ENCODE assay signal across 8 cellular contexts in genomic region chr4:109701566-109702399, GRCh38. TPM values are rescaled to one million over a fixed set of nuclear protein-coding genes. Genes with fewer than 3 reads are reported as not detected.
DNase-seq lines count a peak whose midpoint lies in the region; ATAC-seq, FAIRE-seq and TF ChIP-seq lines count a peak whose summit lies in the region.

No MANE protein-coding gene starts in this region.

- peak; percentile 23 for DNase-seq in DMS79 (lab: John Stamatoyannopoulos, UW)
- DNase-seq in HT-29 (ENCODE audit: low spot score), result peak; percentile 24
- DNase-seq in astrocyte (ENCODE audit: low read depth), result no peak
- peak; percentile 25 for DNase-seq in HepG2 (ENCODE audit: low spot score)
- DNase-seq in type B pancreatic cell (ENCODE audit: extremely low spot score, unreplicated experiment), result no peak
- DNase-seq in D341Med (ENCODE audit: low spot score), result no peak
- no peak for DNase-seq in stimulated activated CD4-positive, alpha-beta T cell treated with anti-CD3 and anti-CD28 coated beads, Interleukin-12 subunit alpha, Interleukin-12 subunit beta, amount 100 ng/mL, for 4 hours

- H3K27ac ChIP-seq in astrocyte (ENCODE audit: low read depth, low read length) (peak overlapping the region; percentile 57), HepG2 (ENCODE audit: extremely low read length, insufficient read depth, low read length) (peak overlapping the region; percentile 68)

- ATAC-seq in HepG2 (peak; percentile 67), GM19328 (IDR thresholded peaks at IDR 0.05; ENCODE audit: unreplicated experiment) (no peak)

- H3K4me3 Mint-ChIP-seq in astrocyte (ENCODE audit: unreplicated experiment) (peak overlapping the region; percentile 93), type B pancreatic cell (peak overlapping the region; percentile 96)

- H3K36me3 Mint-ChIP-seq in astrocyte (ENCODE audit: low read depth, unreplicated experiment), result peaks cover 4% of the 10 kb centered on the region
- H3K36me3 Mint-ChIP-seq in type B pancreatic cell, result peaks cover 20% of the 10 kb centered on the region

- WGBS in HepG2 (ENCODE audit: low lambda C conversion rate), result 6% methylated on average over 18 of the region's 21 CpGs

- peak overlapping the region; percentile 82 for H3K4me3 ChIP-seq in astrocyte (ENCODE audit: insufficient read depth, low read depth, low read length)
- peak overlapping the region; percentile 69 to 76 (median 69) for H3K4me3 ChIP-seq in HepG2 (replicated peaks in 1 of 3; ENCODE audit: insufficient read depth in 1 of 3, low read depth in 2 of 3, low read length in 3 of 3)

- intact Hi-C loops in HepG2 (cut with micrococcal nuclease; ENCODE audit: unreplicated experiment), result loop anchor here (5.0 kb wide), 2 partner anchors 116 to 276 kb away; partner anchors contain the start of gene GAR1

- BruUV-seq in HepG2 (replicated peaks; lab: Mats Ljungman, UMichigan), result TSS peak; percentile 48

- H4K20me1 ChIP-seq in astrocyte (ENCODE audit: insufficient read depth, low read length), result no peaks in the 10 kb centered on the region
- H4K20me1 ChIP-seq in HepG2 (ENCODE audit: insufficient read depth, low read length), result no peaks in the 10 kb centered on the region

- POLR2A ChIA-PET in HepG2 (lab: Yijun Ruan, JAX), result no interaction called here

- TF ChIP-seq POLR2A in HepG2 (IDR thresholded peaks at IDR 0.05; ENCODE audit: insufficient read depth in 1 of 2, low read depth in 2 of 2, low read length in 2 of 2), result 0 out of 4 replicates have a peak, but pooled peaks of 1 of the 2 experiments have one; percentile 25

- TF ChIP-seq EP300 in HepG2 (IDR thresholded peaks at IDR 0.05; ENCODE audit: low read depth in 2 of 2, low read length in 2 of 2) (no peak), HepG2 (CRISPR knock-in tag; IDR thresholded peaks at IDR 0.05; ENCODE audit: borderline replicate concordance) (no peak)

- H2AFZ ChIP-seq in astrocyte (ENCODE audit: low read depth, low read length) (peak overlapping the region; percentile 94), HepG2 (ENCODE audit: low read length) (no peak overlapping the region)

- TF ChIP-seq RAD21 in HepG2 (CRISPR knock-in tag; IDR thresholded peaks at IDR 0.05), result no peak

- H3K4me1 ChIP-seq in astrocyte (ENCODE audit: insufficient read depth, low read length), result no peaks in the 10 kb centered on the region
- peaks cover 37% of the 10 kb centered on the region for H3K4me1 ChIP-seq in HepG2 (ENCODE audit: insufficient read depth, low read length)

- no peak for TF ChIP-seq CTCF in astrocyte (IDR thresholded peaks at IDR 0.05; ENCODE audit: insufficient read depth, low read depth, low read length)
- no peak for TF ChIP-seq CTCF in HepG2 (CRISPR knock-in tag; IDR thresholded peaks at IDR 0.05)
- TF ChIP-seq CTCF in type B pancreatic cell (conservative IDR thresholded peaks at IDR 0.05), result no peak

- no peaks in the 10 kb centered on the region for H3K27me3 Mint-ChIP-seq in astrocyte (ENCODE audit: low read depth, unreplicated experiment)
- no peaks in the 10 kb centered on the region for H3K27me3 Mint-ChIP-seq in type B pancreatic cell

- H3K9ac ChIP-seq in astrocyte (ENCODE audit: low read length) (peak overlapping the region; percentile 81), HepG2 (ENCODE audit: insufficient read depth, low read depth, low read length) (peak overlapping the region; percentile 72)

- FAIRE-seq in astrocyte (lab: Jason Lieb, UNC) (no peak), HepG2 (lab: Jason Lieb, UNC) (no peak)

- H3K36me3 ChIP-seq in astrocyte (ENCODE audit: insufficient read depth, low read length) (no peaks in the 10 kb centered on the region), HepG2 (replicated peaks in 1 of 2; ENCODE audit: control insufficient read depth in 1 of 2, insufficient read depth in 2 of 2, low read length in 2 of 2) (peaks cover 0 to 5% of the 10 kb centered on the region in 2 experiments; a peak in 1 of 5 replicates)

- H3K79me2 ChIP-seq in astrocyte (ENCODE audit: insufficient read depth, low read length), result peaks cover 28% of the 10 kb centered on the region
- H3K79me2 ChIP-seq in HepG2 (ENCODE audit: insufficient read depth, low read length), result peaks cover 6% of the 10 kb centered on the region

- H3K27me3 ChIP-seq in astrocyte (ENCODE audit: insufficient read depth, low read length) (no peaks in the 10 kb centered on the region), HepG2 (ENCODE audit: control insufficient read depth in 1 of 2, insufficient read depth in 2 of 2, low read length in 2 of 2) (no peaks in the 10 kb centered on the region)

- H3K27ac Mint-ChIP-seq in astrocyte (ENCODE audit: unreplicated experiment) (peak overlapping the region; percentile 76), type B pancreatic cell (peak overlapping the region; percentile 92)

- in situ Hi-C loops in HepG2 (cut with HindIII; ENCODE audit: extremely low pct_ligation_motif_present, low pct_unique_long_range_greater_than_20kb), result no loop called here

- no peaks in the 10 kb centered on the region for H3K9me3 ChIP-seq in astrocyte (ENCODE audit: insufficient read depth, low read depth, low read length)
- no peaks in the 10 kb centered on the region for H3K9me3 ChIP-seq in HepG2 (ENCODE audit: low read length)

- H3K4me1 Mint-ChIP-seq in astrocyte (ENCODE audit: low read depth, unreplicated experiment) (peaks cover 6% of the 10 kb centered on the region), type B pancreatic cell (ENCODE audit: unreplicated experiment) (peaks cover 31% of the 10 kb centered on the region)

- no peaks in the 10 kb centered on the region for H3K9me3 Mint-ChIP-seq in astrocyte (ENCODE audit: unreplicated experiment)
- no peaks in the 10 kb centered on the region for H3K9me3 Mint-ChIP-seq in type B pancreatic cell

- CTCF ChIA-PET in HepG2 (lab: Yijun Ruan, JAX; ENCODE audit: low intra/inter-chr PET ratio, low total read pairs), result no interaction called here

- H3K4me2 ChIP-seq in astrocyte (ENCODE audit: low read length) (peak overlapping the region; percentile 97), HepG2 (ENCODE audit: low read depth, low read length) (peak overlapping the region; percentile 74)

RNA-seq across cellular contexts. Expression of gene CASP6, which starts 1.5 kb away (rescaled TPM):
- total RNA-seq in HT-29 (2014; rRNA removed; shearing (Covaris generic)), result 21.7 and 27.0 TPM in 2 replicates
- total RNA-seq in astrocyte, result 20.6 and 25.2 TPM in 2 replicates
- total RNA-seq in HepG2 (2016; rRNA removed; fragmentation: Illumina TruSeq; extraction: Trizol), result 34.6 and 42.4 TPM in 2 replicates
- 5.4 and 5.6 TPM in 2 replicates for total RNA-seq in HepG2 (2016; cell fraction: cytosol; rRNA removed; fragmentation: Illumina TruSeq; extraction: Trizol; ENCODE audit: low read depth)
- total RNA-seq in HepG2 (2016; cell fraction: insoluble cytoplasmic fraction; rRNA removed; fragmentation: Illumina TruSeq; extraction: Trizol), result 32.0 and 42.9 TPM in 2 replicates
- total RNA-seq in HepG2 (2016; cell fraction: membrane; rRNA removed; fragmentation: Illumina TruSeq; extraction: Trizol), result 8.5 and 10.8 TPM in 2 replicates
- total RNA-seq in HepG2 (2016; cell fraction: nucleus; rRNA removed; fragmentation: Illumina TruSeq; extraction: Trizol), result 9.2 and 16.4 TPM in 2 replicates
- polyA plus RNA-seq in HepG2 (2011; rRNA removed), result 14.7 and 19.7 TPM in 2 replicates
- polyA plus RNA-seq in HepG2 (2011; cell fraction: cytosol; rRNA removed), result 11.7 and 21.6 TPM in 2 replicates
- 3.0 and 5.4 TPM in 2 replicates for polyA plus RNA-seq in HepG2 (2011; cell fraction: nucleus; rRNA removed)
- polyA plus RNA-seq in HepG2 (2012), result 12.4 and 13.2 TPM in 2 replicates
- polyA plus RNA-seq in HepG2 (2016; cell fraction: cytosol; fragmentation: Illumina TruSeq; extraction: Trizol; ENCODE audit: low read depth), result 4.6 and 5.3 TPM in 2 replicates
- polyA plus RNA-seq in HepG2 (2016; cell fraction: insoluble cytoplasmic fraction; fragmentation: Illumina TruSeq; extraction: Trizol; ENCODE audit: low read depth), result 41.5 and 42.2 TPM in 2 replicates
- 7.8 and 9.4 TPM in 2 replicates for polyA plus RNA-seq in HepG2 (2016; cell fraction: membrane; fragmentation: Illumina TruSeq; extraction: Trizol; ENCODE audit: low read depth)
- polyA plus RNA-seq in HepG2 (2016; cell fraction: nucleus; fragmentation: Illumina TruSeq; extraction: Trizol; ENCODE audit: insufficient read depth, low read depth), result 22.9 and 25.4 TPM in 2 replicates
- polyA minus RNA-seq in HepG2 (2011; rRNA and poly(A)+ RNA removed; ENCODE audit: low replicate concordance), result 12.1 and 18.4 TPM in 2 replicates
- 7.5 and 9.4 TPM in 2 replicates for polyA minus RNA-seq in HepG2 (2011; cell fraction: cytosol; rRNA and poly(A)+ RNA removed)
- 4.6 and 9.7 TPM in 2 replicates for polyA minus RNA-seq in HepG2 (2011; cell fraction: nucleus; rRNA and poly(A)+ RNA removed)
- total RNA-seq in type B pancreatic cell (ENCODE audit: low replicate concordance), result 41.9 and 49.9 TPM in 2 replicates

RNA-seq across cellular contexts. Expression of gene PLA2G12A, which starts 28.1 kb away (rescaled TPM):
- total RNA-seq in HT-29 (2014; rRNA removed; shearing (Covaris generic)), result 30.7 and 33.1 TPM in 2 replicates
- 17.8 and 22.5 TPM in 2 replicates for total RNA-seq in astrocyte
- total RNA-seq in HepG2 (2016; rRNA removed; fragmentation: Illumina TruSeq; extraction: Trizol), result 38.7 and 61.2 TPM in 2 replicates
- 80.9 and 88.4 TPM in 2 replicates for total RNA-seq in HepG2 (2016; cell fraction: cytosol; rRNA removed; fragmentation: Illumina TruSeq; extraction: Trizol; ENCODE audit: low read depth)
- total RNA-seq in HepG2 (2016; cell fraction: insoluble cytoplasmic fraction; rRNA removed; fragmentation: Illumina TruSeq; extraction: Trizol), result 38.8 and 49.0 TPM in 2 replicates
- total RNA-seq in HepG2 (2016; cell fraction: membrane; rRNA removed; fragmentation: Illumina TruSeq; extraction: Trizol), result 93.3 and 109 TPM in 2 replicates
- total RNA-seq in HepG2 (2016; cell fraction: nucleus; rRNA removed; fragmentation: Illumina TruSeq; extraction: Trizol), result 45.0 and 51.2 TPM in 2 replicates
- polyA plus RNA-seq in HepG2 (2011; rRNA removed), result 54.9 and 64.0 TPM in 2 replicates
- 12.2 and 21.4 TPM in 2 replicates for polyA plus RNA-seq in HepG2 (2011; cell fraction: cytosol; rRNA removed)
- 15.8 and 25.0 TPM in 2 replicates for polyA plus RNA-seq in HepG2 (2011; cell fraction: nucleus; rRNA removed)
- 9.0 and 34.2 TPM in 2 replicates for polyA plus RNA-seq in HepG2 (2012)
- polyA plus RNA-seq in HepG2 (2016; cell fraction: cytosol; fragmentation: Illumina TruSeq; extraction: Trizol; ENCODE audit: low read depth), result 110 and 124 TPM in 2 replicates
- 45.8 and 54.7 TPM in 2 replicates for polyA plus RNA-seq in HepG2 (2016; cell fraction: insoluble cytoplasmic fraction; fragmentation: Illumina TruSeq; extraction: Trizol; ENCODE audit: low read depth)
- 99.5 and 101 TPM in 2 replicates for polyA plus RNA-seq in HepG2 (2016; cell fraction: membrane; fragmentation: Illumina TruSeq; extraction: Trizol; ENCODE audit: low read depth)
- 54.3 and 81.9 TPM in 2 replicates for polyA plus RNA-seq in HepG2 (2016; cell fraction: nucleus; fragmentation: Illumina TruSeq; extraction: Trizol; ENCODE audit: insufficient read depth, low read depth)
- 58.3 and 120 TPM in 2 replicates for polyA minus RNA-seq in HepG2 (2011; rRNA and poly(A)+ RNA removed; ENCODE audit: low replicate concordance)
- polyA minus RNA-seq in HepG2 (2011; cell fraction: cytosol; rRNA and poly(A)+ RNA removed), result 6.7 and 15.7 TPM in 2 replicates
- 69.3 and 164 TPM in 2 replicates for polyA minus RNA-seq in HepG2 (2011; cell fraction: nucleus; rRNA and poly(A)+ RNA removed)
- total RNA-seq in type B pancreatic cell (ENCODE audit: low replicate concordance), result 39.3 and 44.0 TPM in 2 replicates

Comparison
In these comparisons a context has a peak if more than half of its experiments do, and no peak if none do; other contexts are left out.
1. DNase-seq: peak in DMS79 (single experiment), HT-29 (single experiment) and HepG2 (single experiment); none in astrocyte (single experiment), type B pancreatic cell (single experiment), D341Med (single experiment) and stimulated activated CD4-positive, alpha-beta T cell treated with anti-CD3 and anti-CD28 coated beads, Interleukin-12 subunit alpha, Interleukin-12 subunit beta, amount 100 ng/mL, for 4 hours (single experiment).